In genomic region chr10:24554036-24554435, GRCh38 we compare ENCODE assay signal across 30 cellular contexts.
"Had no signal": no experiment of that assay in that cellular context is flagged by ENCODE, and none has a peak within 500 bp of the region (broad histone marks: within the 10 kb centered on the region; RNA-seq: fewer than 3 reads in every experiment).

No MANE protein-coding gene starts in this region.

- H3K27ac Mint-ChIP-seq: naive thymus-derived CD8-positive, alpha-beta T cell; natural killer cell treated with Interleukin-12 subunit alpha and Interleukin-12 subunit beta and Interleukin-15 and Interleukin-18, amount 100 ng/mL, for 72 hours; nephron progenitor cell; stimulated activated effector memory CD8-positive, alpha-beta T cell treated with anti-CD3 and anti-CD28 coated beads, Interleukin-12 subunit alpha, Interleukin-12 subunit beta, amount 100 ng/mL, for 72 hours; stimulated activated naive B cell treated with anti-CD40 and anti-IgM and Interleukin-4, amounts not matched to agents 10 μg/mL and 1 μg/mL and 100 μg/mL, for 72 hours; stimulated activated naive CD8-positive, alpha-beta T cell treated with anti-CD3 and anti-CD28 coated beads, Interleukin-15, amount 100 ng/mL, for 72 hours; type B pancreatic cell had no signal

- H3K4me1 Mint-ChIP-seq: naive B cell; stimulated activated naive B cell treated with anti-CD40 and anti-IgM and Interleukin-4, amounts not matched to agents 10 μg/mL and 1 μg/mL and 100 μg/mL, for 72 hours had no signal

- H3K27me3 ChIP-seq: neutrophil, pancreas, right lobe of liver, testis, transverse colon, upper lobe of right lung, uterus had no signal

- H3K4me1 ChIP-seq: pancreas, prostate gland, right lobe of liver, sigmoid colon, upper lobe of right lung, uterus had no signal

- H3K4me3 ChIP-seq: pancreas, prostate gland, right lobe of liver, sigmoid colon, suprapubic skin, testis, tibial artery, transverse colon, upper lobe of right lung, uterus had no signal

- H3K9me3 ChIP-seq: neutrophil, pancreas, prostate gland, right lobe of liver, sigmoid colon, suprapubic skin, testis, tibial artery, transverse colon, upper lobe of right lung, uterus had no signal

- DNase-seq: naive B cell; naive thymus-derived CD8-positive, alpha-beta T cell; nephron progenitor cell; occipital lobe; pancreas; retina; right lobe of liver; sigmoid colon; small intestine; stimulated activated CD4-positive, alpha-beta T cell treated with anti-CD3 and anti-CD28 coated beads, Interleukin-15, amount 100 ng/mL, for 24 hours; stimulated activated CD4-positive, alpha-beta T cell treated with anti-CD3 and anti-CD28 coated beads, Interleukin-2, amount 100 ng/mL, for 24 hours; stimulated activated CD4-positive, alpha-beta T cell treated with anti-CD3 and anti-CD28 coated beads, Interleukin-2, amount 100 ng/mL, for 48 hours; stimulated activated CD4-positive, alpha-beta T cell treated with anti-CD3 and anti-CD28 coated beads, Interleukin-4, amount 100 ng/mL, for 24 hours; stimulated activated naive B cell treated with anti-CD40 and anti-IgM and Interleukin-4, amounts not matched to agents 10 μg/mL and 1 μg/mL and 100 μg/mL, for 72 hours; stimulated activated naive CD8-positive, alpha-beta T cell treated with anti-CD3 and anti-CD28 coated beads, Interleukin-15, amount 100 ng/mL, for 72 hours; stimulated activated naive CD8-positive, alpha-beta T cell treated with anti-CD3 and anti-CD28 coated beads, Interleukin-15, Interleukin-2, amounts not matched to agents 100 U/mL and 50 U/mL, for 24 hours; substantia nigra; testis; tibial artery; transverse colon; upper lobe of right lung; uterus had no signal

- H3K27me3 Mint-ChIP-seq: type B pancreatic cell had no signal

- H3K4me3 Mint-ChIP-seq: naive B cell; naive thymus-derived CD8-positive, alpha-beta T cell; natural killer cell treated with Interleukin-12 subunit alpha and Interleukin-12 subunit beta and Interleukin-15 and Interleukin-18, amount 100 ng/mL, for 72 hours; nephron progenitor cell; neural crest cell; stimulated activated effector memory CD8-positive, alpha-beta T cell treated with anti-CD3 and anti-CD28 coated beads, Interleukin-12 subunit alpha, Interleukin-12 subunit beta, amount 100 ng/mL, for 72 hours; stimulated activated naive B cell treated with anti-CD40 and anti-IgM and Interleukin-4, amounts not matched to agents 10 μg/mL and 1 μg/mL and 100 μg/mL, for 72 hours; stimulated activated naive CD8-positive, alpha-beta T cell treated with anti-CD3 and anti-CD28 coated beads, Interleukin-15, amount 100 ng/mL, for 72 hours; type B pancreatic cell had no signal

- ATAC-seq: naive thymus-derived CD8-positive, alpha-beta T cell; natural killer cell treated with Interleukin-12 subunit alpha and Interleukin-12 subunit beta and Interleukin-15 and Interleukin-18, amount 100 ng/mL, for 72 hours; pancreas; right cardiac atrium; right lobe of liver; stimulated activated effector memory CD8-positive, alpha-beta T cell treated with anti-CD3 and anti-CD28 coated beads, Interleukin-12 subunit alpha, Interleukin-12 subunit beta, amount 100 ng/mL, for 72 hours; stimulated activated naive B cell treated with anti-CD40 and anti-IgM and Interleukin-4, amounts not matched to agents 10 μg/mL and 1 μg/mL and 100 μg/mL, for 72 hours; stimulated activated naive CD8-positive, alpha-beta T cell treated with anti-CD3 and anti-CD28 coated beads, Interleukin-15, amount 100 ng/mL, for 72 hours; stimulated activated naive CD8-positive, alpha-beta T cell treated with anti-CD3 and anti-CD28 coated beads, Interleukin-15, Interleukin-2, amounts not matched to agents 100 U/mL and 50 U/mL, for 24 hours; upper lobe of right lung had no signal

- H3K27ac ChIP-seq: neutrophil, pancreas, prostate gland, right lobe of liver, sigmoid colon, suprapubic skin, testis, tibial artery, transverse colon, upper lobe of right lung, uterus had no signal

- H3K9me3 Mint-ChIP-seq: naive thymus-derived CD8-positive, alpha-beta T cell; natural killer cell treated with Interleukin-12 subunit alpha and Interleukin-12 subunit beta and Interleukin-15 and Interleukin-18, amount 100 ng/mL, for 72 hours; nephron progenitor cell; stimulated activated effector memory CD8-positive, alpha-beta T cell treated with anti-CD3 and anti-CD28 coated beads, Interleukin-12 subunit alpha, Interleukin-12 subunit beta, amount 100 ng/mL, for 72 hours; stimulated activated naive B cell treated with anti-CD40 and anti-IgM and Interleukin-4, amounts not matched to agents 10 μg/mL and 1 μg/mL and 100 μg/mL, for 72 hours; stimulated activated naive CD8-positive, alpha-beta T cell treated with anti-CD3 and anti-CD28 coated beads, Interleukin-15, amount 100 ng/mL, for 72 hours; type B pancreatic cell had no signal

- H3K36me3 Mint-ChIP-seq: naive B cell; naive thymus-derived CD8-positive, alpha-beta T cell; natural killer cell treated with Interleukin-12 subunit alpha and Interleukin-12 subunit beta and Interleukin-15 and Interleukin-18, amount 100 ng/mL, for 72 hours; stimulated activated effector memory CD8-positive, alpha-beta T cell treated with anti-CD3 and anti-CD28 coated beads, Interleukin-12 subunit alpha, Interleukin-12 subunit beta, amount 100 ng/mL, for 72 hours; stimulated activated naive B cell treated with anti-CD40 and anti-IgM and Interleukin-4, amounts not matched to agents 10 μg/mL and 1 μg/mL and 100 μg/mL, for 72 hours had no signal

- H3K36me3 ChIP-seq: neutrophil, pancreas, prostate gland, right lobe of liver, sigmoid colon, suprapubic skin, tibial artery, transverse colon, upper lobe of right lung, uterus had no signal
